ENCODE assay signal across 30 cellular contexts in genomic region chr13:42959615-42960014, GRCh38.
"Had no signal": no experiment of that assay in that cellular context is flagged by ENCODE, and none has a peak within 500 bp of the region (broad histone marks: within the 10 kb centered on the region; RNA-seq: fewer than 3 reads in every experiment).

No MANE protein-coding gene starts in this region.

- H3K27ac ChIP-seq: body of pancreas, dorsolateral prefrontal cortex, esophagus squamous epithelium, gastroesophageal sphincter, heart right ventricle, WERI-Rb-1 had no signal

- DNase-seq: activated B cell treated with CpG ODN at 0.5 μM for 24 hours; activated CD4-positive, alpha-beta T cell treated with anti-CD3 and anti-CD28 coated beads for 48 hours; activated CD4-positive, alpha-beta T cell treated with anti-CD3 and anti-CD28 coated beads, Interleukin-2, amount 50 U/mL, for 1 hour; activated CD4-positive, alpha-beta T cell treated with anti-CD3 and anti-CD28 coated beads, Interleukin-2, amount 50 U/mL, for 48 hours; activated CD8-positive, alpha-beta memory T cell treated with anti-CD3 and anti-CD28 coated beads for 24 hours; activated CD8-positive, alpha-beta T cell treated with anti-CD3 and anti-CD28 coated beads for 36 hours; activated effector memory CD4-positive, alpha-beta T cell treated with Interleukin-2 at 50 U/mL for 16 hours; activated gamma-delta T cell treated with Interleukin-2 at 50 U/mL for 16 hours; activated naive CD4-positive, alpha-beta T cell treated with anti-CD3 and anti-CD28 coated beads, Interleukin-2, amount 50 U/mL, for 16 hours; activated naive CD4-positive, alpha-beta T cell treated with Interleukin-2 at 50 U/mL for 16 hours; activated T-cell treated with anti-CD3 and anti-CD28 coated beads, Interleukin-2, amount 50 U/mL, for 4 hours; amygdala; aorta; body of pancreas; caudate nucleus; dorsolateral prefrontal cortex; effector memory CD4-positive, alpha-beta T cell; endodermal cell; erythroblast; esophagus squamous epithelium; foreskin melanocyte; heart right ventricle; T-helper 1 cell; T-helper 17 cell; T1000; WERI-Rb-1 had no signal

- H3K9me3 ChIP-seq: body of pancreas, esophagus squamous epithelium, gastroesophageal sphincter, heart right ventricle had no signal

- H3K4me1 ChIP-seq: body of pancreas, esophagus squamous epithelium, heart right ventricle had no signal

- H3K27me3 ChIP-seq: body of pancreas, dorsolateral prefrontal cortex, esophagus squamous epithelium, gastroesophageal sphincter, heart right ventricle had no signal

- ATAC-seq: activated CD4-positive, CD25-positive, alpha-beta regulatory T cell treated with anti-CD3 and anti-CD28 coated beads, Interleukin-2, amount 50 U/mL, for 24 hours; activated CD8-positive, alpha-beta T cell treated with anti-CD3 and anti-CD28 coated beads for 36 hours; activated T-cell treated with anti-CD3 and anti-CD28 coated beads, Interleukin-2, amount 50 U/mL, for 4 hours; activated T-helper 17 cell treated with anti-CD3 and anti-CD28 coated beads, Interleukin-2, amount 50 U/mL, for 72 hours; body of pancreas; gastroesophageal sphincter; heart right ventricle; T-helper 17 cell had no signal

- H3K4me3 ChIP-seq: body of pancreas, dorsolateral prefrontal cortex, esophagus squamous epithelium, gastroesophageal sphincter, heart right ventricle had no signal

- FAIRE-seq: colon had no signal

- H3K36me3 ChIP-seq: WERI-Rb-1 had no signal
